In the genomic region with DNA sequence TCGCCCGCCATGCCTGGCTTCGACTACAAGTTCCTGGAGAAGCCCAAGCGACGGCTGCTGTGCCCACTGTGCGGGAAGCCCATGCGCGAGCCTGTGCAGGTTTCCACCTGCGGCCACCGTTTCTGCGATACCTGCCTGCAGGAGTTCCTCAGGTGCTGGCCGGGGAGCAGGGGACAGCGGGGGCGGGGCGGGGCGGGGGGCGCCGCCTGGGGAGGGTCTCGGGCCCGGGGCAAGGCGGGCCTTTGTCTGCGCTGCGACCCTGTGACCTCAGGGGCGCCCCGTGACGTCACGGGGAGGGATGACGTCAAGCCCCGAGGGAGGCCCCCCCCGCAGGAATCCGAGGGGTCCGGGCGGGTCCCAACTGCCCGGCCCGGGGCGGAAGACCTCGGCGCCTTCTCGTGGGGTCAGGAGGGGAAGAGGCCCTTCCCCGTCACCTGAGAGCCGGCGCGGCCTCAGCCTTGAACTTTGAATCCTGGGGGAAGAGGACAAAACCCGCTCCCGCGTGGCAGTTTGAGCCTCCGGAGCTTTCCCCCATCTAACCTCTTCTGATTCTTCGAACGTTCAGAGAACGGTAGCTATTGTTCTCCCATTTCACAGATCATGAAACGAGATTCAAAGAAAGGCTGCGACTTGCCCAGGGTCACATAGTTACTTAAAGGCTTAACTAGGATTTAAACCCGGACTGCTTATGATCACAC, we compare ENCODE assay signal across 8 cellular contexts. TPM values are rescaled to one million over a fixed set of nuclear protein-coding genes. Genes with fewer than 3 reads are reported as not detected.
DNase-seq lines count a peak whose midpoint lies in the region; ATAC-seq, FAIRE-seq and TF ChIP-seq lines count a peak whose summit lies in the region.

No MANE protein-coding gene starts in this region.

- peaks cover 36% of the 10 kb centered on the region for H4K20me1 ChIP-seq in HepG2 (ENCODE audit: insufficient read depth, low read length)

- TF ChIP-seq RAD21 in HepG2 (CRISPR knock-in tag; IDR thresholded peaks at IDR 0.05), result 0 out of 2 replicates have a peak, but pooled peaks have one; percentile 3

- no peaks in the 10 kb centered on the region for H3K9me3 ChIP-seq in HepG2 (ENCODE audit: low read length)

- CTCF ChIA-PET in AG04449 (lab: Yijun Ruan, JAX) (interaction anchor here (0.6 to 17.9 kb wide), 6 partner anchors 9 to 373 kb away, joined by 3 to 603 read pairs (median 10); a partner anchor contains a TSS), HepG2 (lab: Yijun Ruan, JAX; ENCODE audit: low intra/inter-chr PET ratio, low total read pairs) (interaction anchor here (2.8 kb wide), 1 partner anchor 17 kb away, joined by 14 read pairs; a partner anchor contains a TSS)

- H2AFZ ChIP-seq in HepG2 (ENCODE audit: low read length), result no peak overlapping the region

- TF ChIP-seq CTCF in AG04449 (IDR thresholded peaks at IDR 0.05; ENCODE audit: insufficient read depth, low read length, missing control alignments) (no peak), choroid plexus epithelial cell (conservative IDR thresholded peaks at IDR 0.05; ENCODE audit: low read depth, low read length) (no peak), HepG2 (CRISPR knock-in tag; IDR thresholded peaks at IDR 0.05) (no peak)

- no peak for DNase-seq in AG04449 (ENCODE audit: low read depth, low spot score)
- DNase-seq in Jurkat, Clone E6-1 (ENCODE audit: low read depth, low spot score), result no peak
- DNase-seq in activated CD4-positive, CD25-positive, alpha-beta regulatory T cell treated with anti-CD3 and anti-CD28 coated beads, Interleukin-2, amount 50 U/mL, for 72 hours, result peak; percentile 63
- peak; percentile 46 for DNase-seq in choroid plexus epithelial cell (ENCODE audit: low read depth)
- peak; percentile 71 for DNase-seq in HepG2 (ENCODE audit: low spot score)
- DNase-seq in stimulated activated CD4-positive, alpha-beta T cell treated with anti-CD3 and anti-CD28 coated beads, TNF-alpha, amount 100 ng/mL, for 4 hours (ENCODE audit: low read depth in 3 of 3), result peak; percentile 46 to 71 (median 56)
- no peak for DNase-seq in NCI-H1048 (lab: John Stamatoyannopoulos, UW)

- peak in 1 of 2 experiments; percentile 75; a peak in 1 of 4 replicates for TF ChIP-seq POLR2A in HepG2 (IDR thresholded peaks at IDR 0.05; ENCODE audit: insufficient read depth in 1 of 2, low read depth in 2 of 2, low read length in 2 of 2)

- no TSS peak for BruUV-seq in HepG2 (replicated peaks; lab: Mats Ljungman, UMichigan)

- H3K9ac ChIP-seq in HepG2 (ENCODE audit: insufficient read depth, low read depth, low read length), result peak overlapping the region; percentile 98

- intact Hi-C loops in HepG2 (cut with micrococcal nuclease; ENCODE audit: unreplicated experiment), result no loop called here

- ATAC-seq in GM19372 (IDR thresholded peaks at IDR 0.05; ENCODE audit: low read depth, unreplicated experiment) (peak; percentile 33), HepG2 (peak; percentile 3)

- TF ChIP-seq EP300 in HepG2 (IDR thresholded peaks at IDR 0.05; ENCODE audit: low read depth in 2 of 2, low read length in 2 of 2) (peak in 1 of 2 experiments; percentile 42; a peak in 2 of 4 replicates), HepG2 (CRISPR knock-in tag; IDR thresholded peaks at IDR 0.05; ENCODE audit: borderline replicate concordance) (no peak)

- H3K4me2 ChIP-seq in HepG2 (ENCODE audit: low read depth, low read length), result peak overlapping the region; percentile 98

- no peak for FAIRE-seq in HepG2 (lab: Jason Lieb, UNC)

- H3K27ac ChIP-seq in HepG2 (ENCODE audit: extremely low read length, insufficient read depth, low read length), result peak overlapping the region; percentile 95

- POLR2A ChIA-PET in AG04449 (lab: Yijun Ruan, JAX), result interaction anchor here (0.7 to 13.2 kb wide), 7 partner anchors 9 to 850 kb away, joined by 3 to 174 read pairs (median 4); a partner anchor contains a TSS
- POLR2A ChIA-PET in HepG2 (lab: Yijun Ruan, JAX), result interaction anchor here (1.0 to 12.3 kb wide), 16 partner anchors 9 to 208 kb away, joined by 3 to 590 read pairs (median 6); a partner anchor contains a TSS

- H3K4me1 ChIP-seq in HepG2 (ENCODE audit: insufficient read depth, low read length), result peaks cover 52% of the 10 kb centered on the region

- peak overlapping the region; percentile 93 for H3K4me3 ChIP-seq in AG04449 (ENCODE audit: low read depth, low read length)
- peak overlapping the region; percentile 90 for H3K4me3 ChIP-seq in Jurkat, Clone E6-1 (ENCODE audit: low read length)
- peak overlapping the region; percentile 87 for H3K4me3 ChIP-seq in choroid plexus epithelial cell (ENCODE audit: low read depth, low read length)
- H3K4me3 ChIP-seq in HepG2 (replicated peaks in 1 of 3; ENCODE audit: insufficient read depth in 1 of 3, low read depth in 2 of 3, low read length in 3 of 3), result peak overlapping the region; percentile 72 to 93 (median 74)

- peaks cover 33% of the 10 kb centered on the region for H3K79me2 ChIP-seq in HepG2 (ENCODE audit: insufficient read depth, low read length)

- WGBS in HepG2 (ENCODE audit: low lambda C conversion rate), result under 1% methylated on average over 13 of the region's 53 CpGs

- in situ Hi-C loops in HepG2 (cut with HindIII; ENCODE audit: extremely low pct_ligation_motif_present, low pct_unique_long_range_greater_than_20kb), result loop anchor here (25.0 kb wide), 1 partner anchor 368 kb away; no protein-coding TSS in a partner anchor

- peaks cover 33 to 38% of the 10 kb centered on the region in 2 experiments for H3K36me3 ChIP-seq in HepG2 (replicated peaks in 1 of 2; ENCODE audit: control insufficient read depth in 1 of 2, insufficient read depth in 2 of 2, low read length in 2 of 2)

- H3K27me3 ChIP-seq in HepG2 (ENCODE audit: control insufficient read depth in 1 of 2, insufficient read depth in 2 of 2, low read length in 2 of 2), result no peaks in the 10 kb centered on the region; a peak in 1 of 5 replicates

RNA-seq across cellular contexts. Expression of a gene that starts 0.4 kb away (rescaled TPM):
- 107 TPM for polyA plus RNA-seq in Jurkat, Clone E6-1 (2012; ENCODE audit: insufficient read depth, insufficient read length)
- total RNA-seq in HepG2 (2016; rRNA removed; fragmentation: Illumina TruSeq; extraction: Trizol), result 56.6 and 89.9 TPM in 2 replicates
- total RNA-seq in HepG2 (2016; cell fraction: cytosol; rRNA removed; fragmentation: Illumina TruSeq; extraction: Trizol; ENCODE audit: low read depth), result 106 and 119 TPM in 2 replicates
- total RNA-seq in HepG2 (2016; cell fraction: insoluble cytoplasmic fraction; rRNA removed; fragmentation: Illumina TruSeq; extraction: Trizol), result 49.2 and 95.4 TPM in 2 replicates
- total RNA-seq in HepG2 (2016; cell fraction: membrane; rRNA removed; fragmentation: Illumina TruSeq; extraction: Trizol), result 159 and 170 TPM in 2 replicates
- 106 and 121 TPM in 2 replicates for total RNA-seq in HepG2 (2016; cell fraction: nucleus; rRNA removed; fragmentation: Illumina TruSeq; extraction: Trizol)
- polyA plus RNA-seq in HepG2 (2011; rRNA removed), result 86.0 and 108 TPM in 2 replicates
- 63.5 and 85.7 TPM in 2 replicates for polyA plus RNA-seq in HepG2 (2011; cell fraction: cytosol; rRNA removed)
- polyA plus RNA-seq in HepG2 (2011; cell fraction: nucleus; rRNA removed), result 436 and 553 TPM in 2 replicates
- 35.8 and 50.8 TPM in 2 replicates for polyA plus RNA-seq in HepG2 (2012)
- polyA plus RNA-seq in HepG2 (2016; cell fraction: cytosol; fragmentation: Illumina TruSeq; extraction: Trizol; ENCODE audit: low read depth), result 89.5 and 97.9 TPM in 2 replicates
- polyA plus RNA-seq in HepG2 (2016; cell fraction: insoluble cytoplasmic fraction; fragmentation: Illumina TruSeq; extraction: Trizol; ENCODE audit: low read depth), result 56.9 and 70.9 TPM in 2 replicates
- 144 TPM in 2 replicates for polyA plus RNA-seq in HepG2 (2016; cell fraction: membrane; fragmentation: Illumina TruSeq; extraction: Trizol; ENCODE audit: low read depth)
- 269 and 270 TPM in 2 replicates for polyA plus RNA-seq in HepG2 (2016; cell fraction: nucleus; fragmentation: Illumina TruSeq; extraction: Trizol; ENCODE audit: insufficient read depth, low read depth)
- polyA minus RNA-seq in HepG2 (2011; rRNA and poly(A)+ RNA removed; ENCODE audit: low replicate concordance), result 250 and 264 TPM in 2 replicates
- polyA minus RNA-seq in HepG2 (2011; cell fraction: cytosol; rRNA and poly(A)+ RNA removed), result 43.5 and 58.9 TPM in 2 replicates
- 197 TPM in 2 replicates for polyA minus RNA-seq in HepG2 (2011; cell fraction: nucleus; rRNA and poly(A)+ RNA removed)

RNA-seq across cellular contexts. Expression of a gene that starts 15.7 kb away (rescaled TPM):
- 1.00 TPM for polyA plus RNA-seq in Jurkat, Clone E6-1 (2012; ENCODE audit: insufficient read depth, insufficient read length)
- total RNA-seq in HepG2 (2016; rRNA removed; fragmentation: Illumina TruSeq; extraction: Trizol), result 4.3 and 5.8 TPM in 2 replicates
- 2.1 and 2.5 TPM in 2 replicates for total RNA-seq in HepG2 (2016; cell fraction: cytosol; rRNA removed; fragmentation: Illumina TruSeq; extraction: Trizol; ENCODE audit: low read depth)
- 4.6 and 5.8 TPM in 2 replicates for total RNA-seq in HepG2 (2016; cell fraction: insoluble cytoplasmic fraction; rRNA removed; fragmentation: Illumina TruSeq; extraction: Trizol)
- total RNA-seq in HepG2 (2016; cell fraction: membrane; rRNA removed; fragmentation: Illumina TruSeq; extraction: Trizol), result 2.2 and 2.8 TPM in 2 replicates
- 7.2 and 8.5 TPM in 2 replicates for total RNA-seq in HepG2 (2016; cell fraction: nucleus; rRNA removed; fragmentation: Illumina TruSeq; extraction: Trizol)
- polyA plus RNA-seq in HepG2 (2011; rRNA removed), result 13.5 and 15.6 TPM in 2 replicates
- polyA plus RNA-seq in HepG2 (2011; cell fraction: cytosol; rRNA removed), result 6.9 and 8.5 TPM in 2 replicates
- polyA plus RNA-seq in HepG2 (2011; cell fraction: nucleus; rRNA removed), result 30.2 and 33.0 TPM in 2 replicates
- 5.5 and 5.8 TPM in 2 replicates for polyA plus RNA-seq in HepG2 (2012)
- polyA plus RNA-seq in HepG2 (2016; cell fraction: cytosol; fragmentation: Illumina TruSeq; extraction: Trizol; ENCODE audit: low read depth), result 0.73 and 0.88 TPM in 2 replicates
- 4.8 and 5.9 TPM in 2 replicates for polyA plus RNA-seq in HepG2 (2016; cell fraction: insoluble cytoplasmic fraction; fragmentation: Illumina TruSeq; extraction: Trizol; ENCODE audit: low read depth)
- 1.9 and 2.3 TPM in 2 replicates for polyA plus RNA-seq in HepG2 (2016; cell fraction: membrane; fragmentation: Illumina TruSeq; extraction: Trizol; ENCODE audit: low read depth)
- 20.8 and 23.8 TPM in 2 replicates for polyA plus RNA-seq in HepG2 (2016; cell fraction: nucleus; fragmentation: Illumina TruSeq; extraction: Trizol; ENCODE audit: insufficient read depth, low read depth)
- polyA minus RNA-seq in HepG2 (2011; rRNA and poly(A)+ RNA removed; ENCODE audit: low replicate concordance), result 21.9 and 30.0 TPM in 2 replicates
- 1.8 and 2.3 TPM in 2 replicates for polyA minus RNA-seq in HepG2 (2011; cell fraction: cytosol; rRNA and poly(A)+ RNA removed)
- polyA minus RNA-seq in HepG2 (2011; cell fraction: nucleus; rRNA and poly(A)+ RNA removed), result 18.7 and 19.6 TPM in 2 replicates

RNA-seq across cellular contexts. Expression of a gene that starts 18.2 kb away (rescaled TPM):
- 2.3 TPM for polyA plus RNA-seq in Jurkat, Clone E6-1 (2012; ENCODE audit: insufficient read depth, insufficient read length)
- total RNA-seq in HepG2 (2016; rRNA removed; fragmentation: Illumina TruSeq; extraction: Trizol), result 9.6 and 19.6 TPM in 2 replicates
- 10.7 and 11.5 TPM in 2 replicates for total RNA-seq in HepG2 (2016; cell fraction: cytosol; rRNA removed; fragmentation: Illumina TruSeq; extraction: Trizol; ENCODE audit: low read depth)
- total RNA-seq in HepG2 (2016; cell fraction: insoluble cytoplasmic fraction; rRNA removed; fragmentation: Illumina TruSeq; extraction: Trizol), result 10.3 and 16.0 TPM in 2 replicates
- 10.0 and 16.0 TPM in 2 replicates for total RNA-seq in HepG2 (2016; cell fraction: membrane; rRNA removed; fragmentation: Illumina TruSeq; extraction: Trizol)
- 9.9 and 10.3 TPM in 2 replicates for total RNA-seq in HepG2 (2016; cell fraction: nucleus; rRNA removed; fragmentation: Illumina TruSeq; extraction: Trizol)
- polyA plus RNA-seq in HepG2 (2011; rRNA removed), result 14.9 and 18.1 TPM in 2 replicates
- 20.9 and 25.5 TPM in 2 replicates for polyA plus RNA-seq in HepG2 (2011; cell fraction: cytosol; rRNA removed)
- polyA plus RNA-seq in HepG2 (2011; cell fraction: nucleus; rRNA removed), result 6.9 and 8.8 TPM in 2 replicates
- 10.5 and 12.7 TPM in 2 replicates for polyA plus RNA-seq in HepG2 (2012)
- polyA plus RNA-seq in HepG2 (2016; cell fraction: cytosol; fragmentation: Illumina TruSeq; extraction: Trizol; ENCODE audit: low read depth), result 11.3 and 18.1 TPM in 2 replicates
- polyA plus RNA-seq in HepG2 (2016; cell fraction: insoluble cytoplasmic fraction; fragmentation: Illumina TruSeq; extraction: Trizol; ENCODE audit: low read depth), result 10.2 and 11.3 TPM in 2 replicates
- 11.2 and 17.1 TPM in 2 replicates for polyA plus RNA-seq in HepG2 (2016; cell fraction: membrane; fragmentation: Illumina TruSeq; extraction: Trizol; ENCODE audit: low read depth)
- 24.7 and 27.8 TPM in 2 replicates for polyA plus RNA-seq in HepG2 (2016; cell fraction: nucleus; fragmentation: Illumina TruSeq; extraction: Trizol; ENCODE audit: insufficient read depth, low read depth)
- 20.6 and 67.0 TPM in 2 replicates for polyA minus RNA-seq in HepG2 (2011; rRNA and poly(A)+ RNA removed; ENCODE audit: low replicate concordance)
- 5.7 and 8.6 TPM in 2 replicates for polyA minus RNA-seq in HepG2 (2011; cell fraction: cytosol; rRNA and poly(A)+ RNA removed)
- polyA minus RNA-seq in HepG2 (2011; cell fraction: nucleus; rRNA and poly(A)+ RNA removed), result 6.7 TPM in 2 replicates

RNA-seq across cellular contexts. Expression of a gene that starts 24.5 kb away (rescaled TPM):
- 1,510 TPM for polyA plus RNA-seq in Jurkat, Clone E6-1 (2012; ENCODE audit: insufficient read depth, insufficient read length)
- total RNA-seq in HepG2 (2016; rRNA removed; fragmentation: Illumina TruSeq; extraction: Trizol), result 1,771 and 1,936 TPM in 2 replicates
- 2,822 and 3,167 TPM in 2 replicates for total RNA-seq in HepG2 (2016; cell fraction: cytosol; rRNA removed; fragmentation: Illumina TruSeq; extraction: Trizol; ENCODE audit: low read depth)
- 1,674 and 1,907 TPM in 2 replicates for total RNA-seq in HepG2 (2016; cell fraction: insoluble cytoplasmic fraction; rRNA removed; fragmentation: Illumina TruSeq; extraction: Trizol)
- 3,777 and 4,030 TPM in 2 replicates for total RNA-seq in HepG2 (2016; cell fraction: membrane; rRNA removed; fragmentation: Illumina TruSeq; extraction: Trizol)
- 614 and 698 TPM in 2 replicates for total RNA-seq in HepG2 (2016; cell fraction: nucleus; rRNA removed; fragmentation: Illumina TruSeq; extraction: Trizol)
- polyA plus RNA-seq in HepG2 (2011; rRNA removed), result 1,550 and 1,876 TPM in 2 replicates
- polyA plus RNA-seq in HepG2 (2011; cell fraction: cytosol; rRNA removed), result 799 and 1,152 TPM in 2 replicates
- polyA plus RNA-seq in HepG2 (2011; cell fraction: nucleus; rRNA removed), result 254 and 402 TPM in 2 replicates
- 2,570 and 3,235 TPM in 2 replicates for polyA plus RNA-seq in HepG2 (2012)
- polyA plus RNA-seq in HepG2 (2016; cell fraction: cytosol; fragmentation: Illumina TruSeq; extraction: Trizol; ENCODE audit: low read depth), result 2,876 and 3,535 TPM in 2 replicates
- polyA plus RNA-seq in HepG2 (2016; cell fraction: insoluble cytoplasmic fraction; fragmentation: Illumina TruSeq; extraction: Trizol; ENCODE audit: low read depth), result 1,761 and 1,897 TPM in 2 replicates
- polyA plus RNA-seq in HepG2 (2016; cell fraction: membrane; fragmentation: Illumina TruSeq; extraction: Trizol; ENCODE audit: low read depth), result 3,540 and 3,833 TPM in 2 replicates
- polyA plus RNA-seq in HepG2 (2016; cell fraction: nucleus; fragmentation: Illumina TruSeq; extraction: Trizol; ENCODE audit: insufficient read depth, low read depth), result 1,018 and 1,064 TPM in 2 replicates
- polyA minus RNA-seq in HepG2 (2011; rRNA and poly(A)+ RNA removed; ENCODE audit: low replicate concordance), result 414 and 1,016 TPM in 2 replicates
- 538 and 592 TPM in 2 replicates for polyA minus RNA-seq in HepG2 (2011; cell fraction: cytosol; rRNA and poly(A)+ RNA removed)
- 303 and 433 TPM in 2 replicates for polyA minus RNA-seq in HepG2 (2011; cell fraction: nucleus; rRNA and poly(A)+ RNA removed)

RNA-seq across cellular contexts. Expression of a gene that starts 26.6 kb away (rescaled TPM):
- polyA plus RNA-seq in Jurkat, Clone E6-1 (2012; ENCODE audit: insufficient read depth, insufficient read length), result not detected
- total RNA-seq in HepG2 (2016; rRNA removed; fragmentation: Illumina TruSeq; extraction: Trizol), result 0.49 TPM in 1 of 2 replicates, not detected in the other
- not detected in 2 replicates for total RNA-seq in HepG2 (2016; cell fraction: cytosol; rRNA removed; fragmentation: Illumina TruSeq; extraction: Trizol; ENCODE audit: low read depth)
- 0.17 TPM in 1 of 2 replicates, not detected in the other for total RNA-seq in HepG2 (2016; cell fraction: insoluble cytoplasmic fraction; rRNA removed; fragmentation: Illumina TruSeq; extraction: Trizol)
- total RNA-seq in HepG2 (2016; cell fraction: membrane; rRNA removed; fragmentation: Illumina TruSeq; extraction: Trizol), result 0.41 TPM in 1 of 2 replicates, not detected in the other
- not detected in 2 replicates for total RNA-seq in HepG2 (2016; cell fraction: nucleus; rRNA removed; fragmentation: Illumina TruSeq; extraction: Trizol)
- polyA plus RNA-seq in HepG2 (2011; rRNA removed), result not detected in 2 replicates
- 0.16 and 0.24 TPM in 2 replicates for polyA plus RNA-seq in HepG2 (2011; cell fraction: cytosol; rRNA removed)
- 0.31 and 0.50 TPM in 2 replicates for polyA plus RNA-seq in HepG2 (2011; cell fraction: nucleus; rRNA removed)
- not detected in 2 replicates for polyA plus RNA-seq in HepG2 (2012)
- not detected in 2 replicates for polyA plus RNA-seq in HepG2 (2016; cell fraction: cytosol; fragmentation: Illumina TruSeq; extraction: Trizol; ENCODE audit: low read depth)
- polyA plus RNA-seq in HepG2 (2016; cell fraction: insoluble cytoplasmic fraction; fragmentation: Illumina TruSeq; extraction: Trizol; ENCODE audit: low read depth), result 0.43 TPM in 1 of 2 replicates, not detected in the other
- polyA plus RNA-seq in HepG2 (2016; cell fraction: membrane; fragmentation: Illumina TruSeq; extraction: Trizol; ENCODE audit: low read depth), result not detected in 2 replicates
- polyA plus RNA-seq in HepG2 (2016; cell fraction: nucleus; fragmentation: Illumina TruSeq; extraction: Trizol; ENCODE audit: insufficient read depth, low read depth), result 1.2 TPM in 1 of 2 replicates, not detected in the other
- polyA minus RNA-seq in HepG2 (2011; rRNA and poly(A)+ RNA removed; ENCODE audit: low replicate concordance), result 0.36 and 236 TPM in 2 replicates
- polyA minus RNA-seq in HepG2 (2011; cell fraction: cytosol; rRNA and poly(A)+ RNA removed), result 1.6 and 2.4 TPM in 2 replicates
- 0.52 and 0.62 TPM in 2 replicates for polyA minus RNA-seq in HepG2 (2011; cell fraction: nucleus; rRNA and poly(A)+ RNA removed)

Comparison
In these comparisons a context has a peak if more than half of its experiments do, and no peak if none do; other contexts are left out.
1. DNase-seq: peak in activated CD4-positive, CD25-positive, alpha-beta regulatory T cell treated with anti-CD3 and anti-CD28 coated beads, Interleukin-2, amount 50 U/mL, for 72 hours (single experiment), choroid plexus epithelial cell (single experiment), HepG2 (single experiment) and stimulated activated CD4-positive, alpha-beta T cell treated with anti-CD3 and anti-CD28 coated beads, TNF-alpha, amount 100 ng/mL, for 4 hours (3 of 3); none in AG04449 (single experiment), Jurkat, Clone E6-1 (single experiment) and NCI-H1048 (single experiment).
2. Peak in every context shown above with its lines, with median percentiles within 50 percentile points of each other: H3K4me3 ChIP-seq.